Comparison of ENCODE assay signal across 25 cellular contexts in genomic region chr12:25397001-25397400, GRCh38.
"Had no signal": no experiment of that assay in that cellular context is flagged by ENCODE, and none has a peak within 500 bp of the region (broad histone marks: within the 10 kb centered on the region; RNA-seq: fewer than 3 reads in every experiment).

No MANE protein-coding gene starts in this region.

- H3K4me3 Mint-ChIP-seq: activated CD4-positive, alpha-beta memory T cell treated with anti-CD3 and anti-CD28 coated beads for 36 hours; activated CD4-positive, alpha-beta T cell treated with anti-CD3 and anti-CD28 coated beads for 36 hours; activated CD4-positive, alpha-beta T cell treated with anti-CD3 and anti-CD28 coated beads, Interleukin-2, amount 10 ng/mL, durations not matched to agents 24 days and 14 days; activated naive CD8-positive, alpha-beta T cell; activated T-cell treated with anti-CD3 and anti-CD28 coated beads, Interleukin-2, amount 50 U/mL, for 24 hours; activated T-cell treated with anti-CD3 and anti-CD28 coated beads, Interleukin-2, amount 50 U/mL, for 72 hours; WTC11 had no signal

- H3K27me3 ChIP-seq: adrenal gland, body of pancreas had no signal

- H3K27me3 Mint-ChIP-seq: activated T-cell treated with anti-CD3 and anti-CD28 coated beads, Interleukin-2, amount 50 U/mL, for 24 hours had no signal

- DNase-seq: activated CD4-positive, alpha-beta memory T cell treated with anti-CD3 and anti-CD28 coated beads for 36 hours; activated CD4-positive, alpha-beta T cell treated with anti-CD3 and anti-CD28 coated beads for 36 hours; activated CD4-positive, alpha-beta T cell treated with anti-CD3 and anti-CD28 coated beads, Interleukin-2, amount 10 ng/mL, durations not matched to agents 24 days and 14 days; activated CD8-positive, alpha-beta memory T cell treated with anti-CD3 and anti-CD28 coated beads, Interleukin-2, amount 50 U/mL, for 48 hours; activated gamma-delta T cell; activated naive CD4-positive, alpha-beta T cell; activated naive CD4-positive, alpha-beta T cell treated with anti-CD3 and anti-CD28 coated beads, Interleukin-2, amount 50 U/mL, for 16 hours; activated T-cell treated with anti-CD3 and anti-CD28 coated beads for 4 hours; activated T-cell treated with anti-CD3 and anti-CD28 coated beads, Interleukin-2, amount 50 U/mL, for 24 hours; activated T-cell treated with anti-CD3 and anti-CD28 coated beads, Interleukin-2, amount 50 U/mL, for 72 hours; adrenal gland; amygdala; aorta; body of pancreas; caudate nucleus; cortex of kidney; dermis blood vessel endothelial cell; effector CD8-positive, alpha-beta T cell; foreskin fibroblast; head of caudate nucleus; T-helper 2 cell had no signal

- H3K36me3 ChIP-seq: adrenal gland had no signal

- H3K9me3 ChIP-seq: adrenal gland, body of pancreas had no signal

- H3K27ac Mint-ChIP-seq: activated CD4-positive, alpha-beta memory T cell treated with anti-CD3 and anti-CD28 coated beads for 36 hours; activated CD4-positive, alpha-beta T cell treated with anti-CD3 and anti-CD28 coated beads for 36 hours; activated CD4-positive, alpha-beta T cell treated with anti-CD3 and anti-CD28 coated beads, Interleukin-2, amount 10 ng/mL, durations not matched to agents 24 days and 14 days; activated naive CD8-positive, alpha-beta T cell; activated T-cell treated with anti-CD3 and anti-CD28 coated beads, Interleukin-2, amount 50 U/mL, for 24 hours; activated T-cell treated with anti-CD3 and anti-CD28 coated beads, Interleukin-2, amount 50 U/mL, for 72 hours; WTC11 had no signal

- H3K4me1 Mint-ChIP-seq: activated CD4-positive, alpha-beta T cell treated with anti-CD3 and anti-CD28 coated beads for 36 hours; WTC11 had no signal

- H3K36me3 Mint-ChIP-seq: activated CD4-positive, alpha-beta memory T cell treated with anti-CD3 and anti-CD28 coated beads for 36 hours had no signal

- ATAC-seq: activated CD4-positive, alpha-beta T cell treated with anti-CD3 and anti-CD28 coated beads for 36 hours; activated CD4-positive, CD25-positive, alpha-beta regulatory T cell treated with anti-CD3 and anti-CD28 coated beads, Interleukin-2, amount 50 U/mL, for 24 hours; activated T-cell treated with anti-CD3 and anti-CD28 coated beads, Interleukin-2, amount 50 U/mL, for 72 hours; body of pancreas; esophagus mucosa; WTC11 had no signal

- H3K4me3 ChIP-seq: adrenal gland, body of pancreas had no signal

- H3K27ac ChIP-seq: adrenal gland, body of pancreas had no signal

- H3K4me1 ChIP-seq: adrenal gland, body of pancreas had no signal
